8 cellular contexts compared by ENCODE assay signal in genomic region chr6:142945446-142946180, GRCh38. TPM values are rescaled to one million over a fixed set of nuclear protein-coding genes. Genes with fewer than 3 reads are reported as not detected.
A peak's percentile ranks its signal among the peaks of the same experiment; 100 is the strongest.
DNase-seq lines count a peak whose midpoint lies in the region; ATAC-seq, FAIRE-seq and TF ChIP-seq lines count a peak whose summit lies in the region.

No MANE protein-coding gene starts in this region.

- intact Hi-C loops in A673 (cut with micrococcal nuclease; ENCODE audit: unreplicated experiment) (loop anchor here (10.0 kb wide), 1 partner anchor 251 kb away; no protein-coding TSS in a partner anchor), breast epithelium (cut with DNase I; ENCODE audit: low total_unique reads) (loop anchor here (5.0 kb wide), 1 partner anchor 897 kb away; the partner anchor contains the start of gene LTV1)

- H3K4me2 ChIP-seq in keratinocyte (ENCODE audit: control insufficient read depth, extremely low read depth, insufficient read depth, low read depth, low read length): peak overlapping the region; percentile 58

- no peak for FAIRE-seq in keratinocyte (lab: Jason Lieb, UNC)

- POLR2A ChIA-PET in A673 (lab: Charles Lee; ENCODE audit: low non-redundant PET): interaction anchor here (0.7 kb wide), 1 partner anchor 610 kb away, joined by 3 read pairs; no protein-coding TSS in a partner anchor

- ATAC-seq in GM18909 (IDR thresholded peaks at IDR 0.05; ENCODE audit: poor library complexity, unreplicated experiment) (peak; percentile 16), GM18520 (IDR thresholded peaks at IDR 0.05; ENCODE audit: unreplicated experiment) (no peak)

- peak overlapping the region; percentile 66 for H3K27ac ChIP-seq in A673 (ENCODE audit: low read depth, low read length, poor library complexity, severe bottlenecking)
- peak overlapping the region; percentile 97 for H3K27ac ChIP-seq in VCaP
- H3K27ac ChIP-seq in breast epithelium: peak overlapping the region; percentile 100
- peak overlapping the region; percentile 99 for H3K27ac ChIP-seq in keratinocyte (ENCODE audit: control insufficient read depth, insufficient read depth, low read length)

- peaks cover 11% of the 10 kb centered on the region for H3K4me1 ChIP-seq in A673 (ENCODE audit: insufficient read depth, low read length, poor library complexity, severe bottlenecking)
- no peaks in the 10 kb centered on the region for H3K4me1 ChIP-seq in breast epithelium
- H3K4me1 ChIP-seq in keratinocyte (ENCODE audit: control insufficient read depth, extremely low read depth, insufficient read depth, low read length): peaks cover 29% of the 10 kb centered on the region

- DNase-seq in A673 (ENCODE audit: low spot score): peak; percentile 48
- peak; percentile 23 for DNase-seq in HT1080 (ENCODE audit: low read depth)
- peak in 1 of 2 donors; percentile 59 for DNase-seq in breast epithelium (ENCODE audit: low spot score in 2 of 2)
- no peak for DNase-seq in keratinocyte (ENCODE audit: low read depth, low spot score)
- DNase-seq in stimulated activated CD4-positive, alpha-beta T cell treated with anti-CD3 and anti-CD28 coated beads, Interleukin-1b, Interleukin-23, amount 100 ng/mL, for 24 hours (ENCODE audit: low read depth in 4 of 4, low spot score in 1 of 4): peak in 3 of 4 experiments; percentile 23 to 41 (median 33)

- CTCF ChIA-PET in A673 (lab: Charles Lee): no interaction called here

- H3K36me3 ChIP-seq in A673 (ENCODE audit: insufficient read depth, low read length, poor library complexity, severe bottlenecking): no peaks in the 10 kb centered on the region
- no peaks in the 10 kb centered on the region for H3K36me3 ChIP-seq in breast epithelium
- no peaks in the 10 kb centered on the region for H3K36me3 ChIP-seq in keratinocyte (ENCODE audit: control insufficient read depth in 2 of 2, extremely low read depth in 1 of 2, insufficient read depth in 2 of 2, low read length in 2 of 2)

- no peak for TF ChIP-seq CTCF in A673 (conservative IDR thresholded peaks at IDR 0.05; ENCODE audit: low read depth, low read length)
- TF ChIP-seq CTCF in VCaP (conservative IDR thresholded peaks at IDR 0.05): no peak
- no peak for TF ChIP-seq CTCF in breast epithelium (IDR thresholded peaks at IDR 0.05)
- TF ChIP-seq CTCF in keratinocyte (optimal IDR thresholded peaks at IDR 0.05 in 1 of 3, IDR thresholded peaks at IDR 0.05 in 1 of 3, conservative IDR thresholded peaks at IDR 0.05 in 1 of 3; ENCODE audit: extremely low read depth in 1 of 3, insufficient read depth in 2 of 3, low read length in 3 of 3): no peak

- dilution Hi-C loops in keratinocyte (cut with MboI; ENCODE audit: extremely low pct_ligation_motif_present, low sequenced_read_pairs): no loop called here

- peaks cover 46% of the 10 kb centered on the region for H3K79me2 ChIP-seq in keratinocyte (ENCODE audit: control insufficient read depth, insufficient read depth, low read length)

- H3K9ac ChIP-seq in keratinocyte (ENCODE audit: control insufficient read depth, extremely low read depth, insufficient read depth, low read length): peak overlapping the region; percentile 100

- H2AFZ ChIP-seq in keratinocyte (ENCODE audit: control insufficient read depth, low read length): peak overlapping the region; percentile 50

- TF ChIP-seq POLR2A in breast epithelium (IDR thresholded peaks at IDR 0.05): no peak

- H4K20me1 ChIP-seq in keratinocyte (ENCODE audit: control insufficient read depth, extremely low read depth, insufficient read depth, low read length): no peaks in the 10 kb centered on the region

- no peaks in the 10 kb centered on the region for H3K9me3 ChIP-seq in A673 (ENCODE audit: low read depth, low read length, poor library complexity, severe bottlenecking)
- no peaks in the 10 kb centered on the region for H3K9me3 ChIP-seq in breast epithelium
- H3K9me3 ChIP-seq in keratinocyte (ENCODE audit: control insufficient read depth, low read depth, low read length): no peaks in the 10 kb centered on the region

- BruUV-seq in A673 (replicated peaks; lab: Mats Ljungman, UMichigan): no TSS peak

- no peaks in the 10 kb centered on the region for H3K9me1 ChIP-seq in keratinocyte (ENCODE audit: control insufficient read depth, extremely low read depth, insufficient read depth, low read length)

- H3K4me3 ChIP-seq in A673 (ENCODE audit: low read depth, low read length, poor library complexity, severe bottlenecking) (peak overlapping the region; percentile 66), breast epithelium (peak overlapping the region; percentile 87 to 99 (median 95)), keratinocyte (ENCODE audit: control insufficient read depth in 2 of 3, extremely low read depth in 1 of 3, insufficient read depth in 2 of 3, low read depth in 1 of 3, low read length in 3 of 3) (peak overlapping the region; percentile 69 to 90 (median 89))

- peaks cover 6% of the 10 kb centered on the region for H3K27me3 ChIP-seq in A673 (replicated peaks; ENCODE audit: insufficient read depth, low read depth, low read length, poor library complexity)
- no peaks in the 10 kb centered on the region for H3K27me3 ChIP-seq in breast epithelium
- H3K27me3 ChIP-seq in keratinocyte (ENCODE audit: control insufficient read depth, extremely low read depth, insufficient read depth, low read length): no peaks in the 10 kb centered on the region

RNA-seq across cellular contexts. Expression of gene HIVEP2, which starts 0.6 kb away (rescaled TPM):
- total RNA-seq in A673 (2021): 3.1 and 3.2 TPM in 2 replicates
- 5.8 and 7.0 TPM in 2 replicates for total RNA-seq in HT1080 (2014; rRNA removed; shearing (Covaris generic))
- 6.1 and 7.9 TPM in 2 replicates for polyA plus RNA-seq in HT1080 (2015; cell fraction: cytosol; rRNA removed)
- 13.0 and 13.5 TPM in 2 replicates for polyA plus RNA-seq in HT1080 (2015; cell fraction: nucleus; rRNA removed)
- total RNA-seq in breast epithelium: 10 to 100 TPM; 20.6 to 25.0 (median 23.9) TPM
- polyA plus RNA-seq in keratinocyte: 5.9 to 8.9 TPM (median 6.5 TPM) in 3 replicates
- 9.0 TPM for polyA plus RNA-seq in keratinocyte (2011; ENCODE audit: low read depth)
- 3.9 and 4.8 TPM in 2 replicates for polyA plus RNA-seq in keratinocyte (2011; cell fraction: cytosol; rRNA removed)
- polyA plus RNA-seq in keratinocyte (2011; cell fraction: nucleus; rRNA removed): 17.0 and 18.4 TPM in 2 replicates
- 8.4 and 8.7 TPM in 2 replicates for polyA plus RNA-seq in keratinocyte (2012; ENCODE audit: low replicate concordance)
- 15.0 to 21.8 TPM (median 15.5 TPM) in 3 replicates for polyA minus RNA-seq in keratinocyte
- polyA minus RNA-seq in keratinocyte (2011; cell fraction: cytosol; rRNA and poly(A)+ RNA removed): 4.2 TPM
- 13.5 and 26.3 TPM in 2 replicates for polyA minus RNA-seq in keratinocyte (2011; cell fraction: nucleus; rRNA and poly(A)+ RNA removed)
